In the genomic region with DNA sequence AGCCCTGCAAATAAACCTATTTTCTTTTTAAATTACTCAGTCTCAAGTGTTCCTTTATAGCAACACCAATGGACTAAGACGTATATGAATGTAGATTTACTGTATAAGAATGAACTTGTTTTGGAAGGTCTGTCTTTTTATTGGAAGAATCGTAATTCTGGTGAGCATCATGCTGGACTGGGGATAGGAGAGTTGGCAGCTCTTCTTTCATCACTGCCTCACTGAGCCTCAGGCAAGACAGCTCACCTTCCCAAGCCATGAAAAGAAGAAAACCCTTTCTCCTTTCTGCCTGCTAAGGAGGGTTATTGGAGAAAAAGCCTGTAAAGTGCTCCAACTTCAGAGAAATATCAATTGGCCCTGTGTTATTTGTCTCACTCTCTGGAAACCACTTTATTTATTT, we compare ENCODE assay signal across 19 cellular contexts. TPM values are rescaled to one million over a fixed set of nuclear protein-coding genes. Genes with fewer than 3 reads are reported as not detected.
DNase-seq lines count a peak whose midpoint lies in the region; ATAC-seq and TF ChIP-seq lines count a peak whose summit lies in the region.
"Had no signal": no experiment of that assay in that cellular context is flagged by ENCODE, and none has a peak within 500 bp of the region (broad histone marks: within the 10 kb centered on the region; RNA-seq: fewer than 3 reads in every experiment).

No MANE protein-coding gene starts in this region.

- H2BK120ac ChIP-seq in IMR-90 (ENCODE audit: low read depth, low read length), result no peak overlapping the region

- no TSS peak for BruUV-seq in IMR-90 (replicated peaks; lab: Mats Ljungman, UMichigan)

- H3K27me3 ChIP-seq in IMR-90 (ENCODE audit: control insufficient read depth, insufficient read depth, low read length) (no peaks in the 10 kb centered on the region), RWPE2 (ENCODE audit: insufficient read depth, poor library complexity, severe bottlenecking) (no peaks in the 10 kb centered on the region), foreskin keratinocyte (no peaks in the 10 kb centered on the region)
- H3K27me3 ChIP-seq: Peyer's patch, SJSA1 had no signal

- WGBS in IMR-90 (ENCODE audit: extremely low coverage in 2 of 2, insufficient read length in 1 of 2), 2 experiments, result no CpG with 5 or more reads among the region's 2 CpGs

- no peak overlapping the region for H4K5ac ChIP-seq in IMR-90 (ENCODE audit: low read depth, low read length)

- CTCF ChIA-PET in IMR-90 (lab: Yijun Ruan, JAX), result interaction anchor here (0.6 to 1.0 kb wide), 3 partner anchors 9 to 149 kb away, joined by 3 read pairs; no protein-coding TSS in a partner anchor

- no peak overlapping the region for H2BK15ac ChIP-seq in IMR-90 (ENCODE audit: low read depth, low read length)

- no peaks in the 10 kb centered on the region for H3K79me1 ChIP-seq in IMR-90 (ENCODE audit: low read depth in 1 of 2, low read length in 2 of 2)

- H2BK5ac ChIP-seq in IMR-90 (ENCODE audit: low read depth, low read length, poor library complexity, severe bottlenecking), result no peak overlapping the region

- H3K4me3 ChIP-seq in IMR-90 (ENCODE audit: insufficient read depth, low read depth, low read length) (no peak overlapping the region), RWPE2 (ENCODE audit: severe bottlenecking) (no peak overlapping the region)
- H3K4me3 ChIP-seq: SJSA1 had no signal

- H3K9me3 ChIP-seq in IMR-90 (ENCODE audit: control insufficient read depth, insufficient read depth, low read length) (no peaks in the 10 kb centered on the region), RWPE2 (ENCODE audit: severe bottlenecking) (no peaks in the 10 kb centered on the region)
- H3K9me3 ChIP-seq: Peyer's patch, SJSA1 had no signal

- no peak for TF ChIP-seq CTCF in IMR-90 (conservative IDR thresholded peaks at IDR 0.05; ENCODE audit: low read depth, low read length)
- no peak for TF ChIP-seq CTCF in RWPE2 (IDR thresholded peaks at IDR 0.05; ENCODE audit: poor library complexity, severe bottlenecking)
- no peak for TF ChIP-seq CTCF in foreskin keratinocyte (conservative IDR thresholded peaks at IDR 0.05)

- TF ChIP-seq RAD21 in IMR-90 (IDR thresholded peaks at IDR 0.05; ENCODE audit: low read length), result no peak

- H2AFZ ChIP-seq in IMR-90 (replicated peaks; ENCODE audit: low read length, poor library complexity), result no peak overlapping the region

- dilution Hi-C loops in IMR-90 (cut with HindIII; ENCODE audit: low sequenced_read_pairs, unreplicated experiment), result no loop called here

- H3K56ac ChIP-seq in IMR-90 (ENCODE audit: extremely low read depth, insufficient read depth, low read length), result no peak overlapping the region

- H2AK5ac ChIP-seq in IMR-90 (ENCODE audit: low read depth, low read length), result no peak overlapping the region

- no peak overlapping the region for H2AK9ac ChIP-seq in IMR-90 (replicated peaks; ENCODE audit: low read depth, low read length, poor library complexity)

- no peak overlapping the region for H3K9ac ChIP-seq in IMR-90 (ENCODE audit: low read depth, low read length)

- peaks cover 5% of the 10 kb centered on the region for H3K4me1 ChIP-seq in IMR-90 (ENCODE audit: control insufficient read depth, insufficient read depth, low read length)
- H3K4me1 ChIP-seq in RWPE2 (ENCODE audit: insufficient read depth, poor library complexity, severe bottlenecking), result peaks cover 6% of the 10 kb centered on the region
- H3K4me1 ChIP-seq in foreskin keratinocyte, result peaks cover 17% of the 10 kb centered on the region
- H3K4me1 ChIP-seq: Peyer's patch had no signal

- no peaks in the 10 kb centered on the region for H4K20me1 ChIP-seq in IMR-90 (ENCODE audit: insufficient read depth, low read length)

- H3K4me2 ChIP-seq in IMR-90 (ENCODE audit: low read depth, low read length), result no peak overlapping the region

- H3K27ac ChIP-seq in IMR-90 (ENCODE audit: insufficient read depth, low read length) (no peak overlapping the region), RWPE2 (ENCODE audit: poor library complexity, severe bottlenecking) (no peak overlapping the region), foreskin keratinocyte (no peak overlapping the region)
- H3K27ac ChIP-seq: SJSA1 had no signal

- ATAC-seq in IMR-90 (ENCODE audit: low read depth) (no peak), RWPE2 (ENCODE audit: low read depth) (peak; percentile 50; the same call in 2 of the 3 replicates), foreskin keratinocyte (peak; percentile 80), GM21786 (IDR thresholded peaks at IDR 0.05; ENCODE audit: unreplicated experiment) (no peak), HG03135 (IDR thresholded peaks at IDR 0.05; ENCODE audit: unreplicated experiment) (no peak)
- ATAC-seq: Right ventricle myocardium inferior had no signal

- H3K18ac ChIP-seq in IMR-90 (ENCODE audit: low read depth, low read length), result no peak overlapping the region

- H3K23ac ChIP-seq in IMR-90 (ENCODE audit: low read depth, low read length), result no peak overlapping the region

- in situ Hi-C loops in IMR-90 (cut with MboI; ENCODE audit: low sequenced_read_pairs), result loop anchor here (5.0 kb wide), 1 partner anchor 39 kb away; a partner anchor contains a TSS

- intact Hi-C loops in IMR-90 (cut with micrococcal nuclease), result no loop called here

- no peak overlapping the region for H4K8ac ChIP-seq in IMR-90 (ENCODE audit: low read depth in 2 of 2, low read length in 2 of 2)

- no peak overlapping the region for H4K91ac ChIP-seq in IMR-90 (ENCODE audit: insufficient read depth, low read depth, low read length)

- H2BK20ac ChIP-seq in IMR-90 (ENCODE audit: low read depth, low read length), result 0 out of 2 replicates have a peak overlapping the region, but pooled peaks have one; percentile 34

- peaks cover 6% of the 10 kb centered on the region; the same call in 1 of the 2 replicates for H3K9me1 ChIP-seq in IMR-90 (ENCODE audit: insufficient read depth, low read length)

- H3K4ac ChIP-seq in IMR-90 (ENCODE audit: low read depth, low read length), result no peak overlapping the region

- H3K36me3 ChIP-seq in IMR-90 (ENCODE audit: control insufficient read depth, insufficient read depth, low read length) (no peaks in the 10 kb centered on the region), RWPE2 (ENCODE audit: low read depth) (no peaks in the 10 kb centered on the region)
- H3K36me3 ChIP-seq: Peyer's patch, SJSA1 had no signal

- no peak overlapping the region for H3K14ac ChIP-seq in IMR-90 (replicated peaks; ENCODE audit: low read depth, low read length)

- peak; percentile 39 for DNase-seq in ELR (ENCODE audit: low read depth)
- DNase-seq in IMR-90, result no peak
- DNase-seq in RWPE2 (ENCODE audit: low spot score), result no peak
- DNase-seq in foreskin keratinocyte, result peak; percentile 90 to 91
- DNase-seq in ecto neural progenitor cell (ENCODE audit: low spot score), result no peak
- DNase-seq: Calu3, DMS79 treated with DMSO at 0.1 percent for 48 hours, HCEC 1CT, KG1, NCI-H1048, NCI-H1417, NCI-H1694, NCI-H2029 treated with DMSO at 0.1 percent for 48 hours, NCI-H526 treated with DMSO at 0.1 percent for 48 hours had no signal

- TF ChIP-seq POLR2A in IMR-90 (IDR thresholded peaks at IDR 0.05; ENCODE audit: low read depth, low read length), result no peak

- POLR2A ChIA-PET in IMR-90 (lab: Charles Lee; ENCODE audit: unreplicated experiment), result no interaction called here

TF ChIP-seq in IMR-90, 13 proteins besides CTCF, POLR2A, EP300 and RAD21:
- TF ChIP-seq, protein P1, sequence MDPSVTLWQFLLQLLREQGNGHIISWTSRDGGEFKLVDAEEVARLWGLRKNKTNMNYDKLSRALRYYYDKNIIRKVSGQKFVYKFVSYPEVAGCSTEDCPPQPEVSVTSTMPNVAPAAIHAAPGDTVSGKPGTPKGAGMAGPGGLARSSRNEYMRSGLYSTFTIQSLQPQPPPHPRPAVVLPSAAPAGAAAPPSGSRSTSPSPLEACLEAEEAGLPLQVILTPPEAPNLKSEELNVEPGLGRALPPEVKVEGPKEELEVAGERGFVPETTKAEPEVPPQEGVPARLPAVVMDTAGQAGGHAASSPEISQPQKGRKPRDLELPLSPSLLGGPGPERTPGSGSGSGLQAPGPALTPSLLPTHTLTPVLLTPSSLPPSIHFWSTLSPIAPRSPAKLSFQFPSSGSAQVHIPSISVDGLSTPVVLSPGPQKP (IDR thresholded peaks at IDR 0.05; ENCODE audit: borderline replicate concordance, low read depth, low read length), result no peak
- TF ChIP-seq, protein P2, sequence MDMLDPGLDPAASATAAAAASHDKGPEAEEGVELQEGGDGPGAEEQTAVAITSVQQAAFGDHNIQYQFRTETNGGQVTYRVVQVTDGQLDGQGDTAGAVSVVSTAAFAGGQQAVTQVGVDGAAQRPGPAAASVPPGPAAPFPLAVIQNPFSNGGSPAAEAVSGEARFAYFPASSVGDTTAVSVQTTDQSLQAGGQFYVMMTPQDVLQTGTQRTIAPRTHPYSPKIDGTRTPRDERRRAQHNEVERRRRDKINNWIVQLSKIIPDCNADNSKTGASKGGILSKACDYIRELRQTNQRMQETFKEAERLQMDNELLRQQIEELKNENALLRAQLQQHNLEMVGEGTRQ (IDR thresholded peaks at IDR 0.05; ENCODE audit: low read depth, low read length), result no peak
- TF ChIP-seq CEBPB (IDR thresholded peaks at IDR 0.05; ENCODE audit: low read depth, low read length) (no peak), RCOR1 (IDR thresholded peaks at IDR 0.05; ENCODE audit: insufficient replicate concordance, low read length) (no peak), NFE2L2 (IDR thresholded peaks at IDR 0.05; ENCODE audit: low read depth, low read length) (no peak), RFX5 (IDR thresholded peaks at IDR 0.05; ENCODE audit: low read depth, low read length) (no peak), FOS (IDR thresholded peaks at IDR 0.05; ENCODE audit: low read depth, low read length) (no peak), MXI1 (IDR thresholded peaks at IDR 0.05; ENCODE audit: borderline replicate concordance, low read depth, low read length) (no peak), SMC3 (IDR thresholded peaks at IDR 0.05; ENCODE audit: low read depth, low read length) (no peak), BHLHE40 (IDR thresholded peaks at IDR 0.05; ENCODE audit: low read depth, low read length) (no peak), CHD1 (IDR thresholded peaks at IDR 0.05; ENCODE audit: low read depth, low read length) (no peak), MAZ (IDR thresholded peaks at IDR 0.05; ENCODE audit: borderline replicate concordance, low read depth, low read length) (no peak), MAFK (IDR thresholded peaks at IDR 0.05; ENCODE audit: low read depth, low read length) (no peak)

RNA-seq across cellular contexts. Expression of a gene that starts 9.1 kb away (rescaled TPM):
- 69.4 and 69.5 TPM in 2 replicates for total RNA-seq in IMR-90 (2012; rRNA removed)
- polyA plus RNA-seq in IMR-90 (2012; rRNA removed), result 33.2 and 39.4 TPM in 2 replicates
- polyA plus RNA-seq in IMR-90 (2012; cell fraction: cytosol; rRNA removed), result 19.0 and 26.8 TPM in 2 replicates
- polyA plus RNA-seq in IMR-90 (2012; cell fraction: nucleus; rRNA removed; ENCODE audit: low replicate concordance), result 34.9 and 48.9 TPM in 2 replicates
- total RNA-seq in foreskin keratinocyte, result 46.8 and 52.5 TPM in 2 replicates
- polyA plus RNA-seq in foreskin keratinocyte, result 29.2 and 33.8 TPM in 2 replicates

RNA-seq across cellular contexts. Expression of a gene that starts 38.6 kb away (rescaled TPM):
- 174 and 211 TPM in 2 replicates for total RNA-seq in IMR-90 (2012; rRNA removed)
- 156 and 157 TPM in 2 replicates for polyA plus RNA-seq in IMR-90 (2012; rRNA removed)
- polyA plus RNA-seq in IMR-90 (2012; cell fraction: cytosol; rRNA removed), result 79.4 and 84.8 TPM in 2 replicates
- 288 and 476 TPM in 2 replicates for polyA plus RNA-seq in IMR-90 (2012; cell fraction: nucleus; rRNA removed; ENCODE audit: low replicate concordance)
- total RNA-seq in foreskin keratinocyte, result 87.6 and 105 TPM in 2 replicates
- 71.4 and 91.1 TPM in 2 replicates for polyA plus RNA-seq in foreskin keratinocyte

Comparison
In these comparisons a context has a peak if more than half of its experiments do, and no peak if none do; other contexts are left out.
1. DNase-seq: peak in ELR (single experiment) and foreskin keratinocyte (2 of 2); none in IMR-90 (single experiment), RWPE2 (single experiment) and ecto neural progenitor cell (single experiment).
2. ATAC-seq: peak in RWPE2 (single experiment) and foreskin keratinocyte (single experiment); none in IMR-90 (single experiment), GM21786 (single experiment) and HG03135 (single experiment).